ENCODE assay signal across 33 cellular contexts in genomic region chr12:111222520-111222919, GRCh38.
"Had no signal": no experiment of that assay in that cellular context is flagged by ENCODE, and none has a peak within 500 bp of the region (broad histone marks: within the 10 kb centered on the region; RNA-seq: fewer than 3 reads in every experiment).

No MANE protein-coding gene starts in this region.

- H3K9me3 ChIP-seq: ascending aorta, SJCRH30 had no signal

- H3K4me1 ChIP-seq: ascending aorta, SJCRH30 had no signal

- H3K4me1 Mint-ChIP-seq: central memory CD8-positive, alpha-beta T cell; IgD-negative memory B cell had no signal

- H3K4me3 ChIP-seq: ascending aorta, cardiac muscle cell, SJCRH30, SK-N-MC had no signal

- H3K4me3 Mint-ChIP-seq: activated CD4-positive, alpha-beta T cell treated with anti-CD3 and anti-CD28 coated beads for 36 hours; activated CD4-positive, alpha-beta T cell treated with anti-CD3 and anti-CD28 coated beads, Interleukin-2, amount 10 ng/mL, durations not matched to agents 7 days and 5 days; activated CD8-positive, alpha-beta memory T cell treated with anti-CD3 and anti-CD28 coated beads, Interleukin-2, amount 10 ng/mL, durations not matched to agents 7 days and 5 days; activated naive CD4-positive, alpha-beta T cell treated with anti-CD3 and anti-CD28 coated beads, Interleukin-2, amount 10 ng/mL, durations not matched to agents 7 days and 5 days; activated naive CD8-positive, alpha-beta T cell; central memory CD8-positive, alpha-beta T cell; IgD-negative memory B cell; T-helper 1 cell treated with Interleukin-12 subunit alpha and Interleukin-12 subunit beta and Interleukin-4 antibody, amounts not matched to agents 30 μg/mL and 1 μg/mL, for 36 hours; T-helper 2 cell treated with Interferon-gamma antibody and Interleukin-4, amounts not matched to agents 5 μg/mL and 100 μg/mL, for 36 hours; WTC11 had no signal

- H3K36me3 Mint-ChIP-seq: activated CD8-positive, alpha-beta memory T cell treated with anti-CD3 and anti-CD28 coated beads, Interleukin-2, amount 10 ng/mL, durations not matched to agents 7 days and 5 days; activated naive CD4-positive, alpha-beta T cell treated with anti-CD3 and anti-CD28 coated beads, Interleukin-2, amount 10 ng/mL, durations not matched to agents 7 days and 5 days; activated naive CD8-positive, alpha-beta T cell; IgD-negative memory B cell; WTC11 had no signal

- H3K27ac ChIP-seq: ascending aorta, cardiac muscle cell, SJCRH30, SK-N-MC had no signal

- H3K27me3 Mint-ChIP-seq: activated CD4-positive, alpha-beta T cell treated with anti-CD3 and anti-CD28 coated beads, Interleukin-2, amount 10 ng/mL, durations not matched to agents 7 days and 5 days; activated CD8-positive, alpha-beta memory T cell treated with anti-CD3 and anti-CD28 coated beads, Interleukin-2, amount 10 ng/mL, durations not matched to agents 7 days and 5 days; activated naive CD8-positive, alpha-beta T cell had no signal

- H3K9me3 Mint-ChIP-seq: activated CD4-positive, alpha-beta T cell treated with anti-CD3 and anti-CD28 coated beads, Interleukin-2, amount 10 ng/mL, durations not matched to agents 7 days and 5 days; activated naive CD4-positive, alpha-beta T cell treated with anti-CD3 and anti-CD28 coated beads, Interleukin-2, amount 10 ng/mL, durations not matched to agents 7 days and 5 days; central memory CD8-positive, alpha-beta T cell; IgD-negative memory B cell; T-helper 1 cell treated with Interleukin-12 subunit alpha and Interleukin-12 subunit beta and Interleukin-4 antibody, amounts not matched to agents 30 μg/mL and 1 μg/mL, for 36 hours; T-helper 2 cell treated with Interferon-gamma antibody and Interleukin-4, amounts not matched to agents 5 μg/mL and 100 μg/mL, for 36 hours; WTC11 had no signal

- H3K36me3 ChIP-seq: ascending aorta, cardiac muscle cell, SJCRH30 had no signal

- ATAC-seq: activated CD4-positive, alpha-beta T cell treated with anti-CD3 and anti-CD28 coated beads for 36 hours; activated CD4-positive, CD25-positive, alpha-beta regulatory T cell treated with anti-CD3 and anti-CD28 coated beads, Interleukin-2, amount 50 U/mL, for 24 hours; activated CD8-positive, alpha-beta memory T cell treated with anti-CD3 and anti-CD28 coated beads, Interleukin-2, amount 10 ng/mL, durations not matched to agents 7 days and 5 days; Panc1; WTC11 had no signal

- DNase-seq: activated CD4-positive, alpha-beta T cell treated with anti-CD3 and anti-CD28 coated beads for 36 hours; activated CD4-positive, alpha-beta T cell treated with anti-CD3 and anti-CD28 coated beads, Interleukin-2, amount 10 ng/mL, durations not matched to agents 7 days and 5 days; activated CD4-positive, alpha-beta T cell treated with anti-CD3 and anti-CD28 coated beads, Interleukin-2, amount 50 U/mL, for 48 hours; activated CD8-positive, alpha-beta memory T cell treated with anti-CD3 and anti-CD28 coated beads for 24 hours; activated CD8-positive, alpha-beta memory T cell treated with anti-CD3 and anti-CD28 coated beads, Interleukin-2, amount 10 ng/mL, durations not matched to agents 7 days and 5 days; activated CD8-positive, alpha-beta memory T cell treated with anti-CD3 and anti-CD28 coated beads, Interleukin-2, amount 50 U/mL, for 48 hours; activated naive CD4-positive, alpha-beta T cell treated with anti-CD3 and anti-CD28 coated beads, Interleukin-2, amount 10 ng/mL, durations not matched to agents 7 days and 5 days; amygdala; Karpas-422; KBM-7; MV-4-11; NCI-H1092 treated with DMSO at 0.1 percent for 48 hours; NCI-H146; NCI-H187; NCI-H2029 treated with DMSO at 0.1 percent for 48 hours; NCI-H2107; NCI-H2171; NCI-H510A; NCI-H526; NCI-H82; SHP77; SJCRH30 had no signal

- H3K27me3 ChIP-seq: ascending aorta, cardiac muscle cell, SJCRH30 had no signal

- H3K27ac Mint-ChIP-seq: activated CD4-positive, alpha-beta T cell treated with anti-CD3 and anti-CD28 coated beads for 36 hours; activated CD4-positive, alpha-beta T cell treated with anti-CD3 and anti-CD28 coated beads, Interleukin-2, amount 10 ng/mL, durations not matched to agents 7 days and 5 days; activated CD8-positive, alpha-beta memory T cell treated with anti-CD3 and anti-CD28 coated beads, Interleukin-2, amount 10 ng/mL, durations not matched to agents 7 days and 5 days; activated naive CD4-positive, alpha-beta T cell treated with anti-CD3 and anti-CD28 coated beads, Interleukin-2, amount 10 ng/mL, durations not matched to agents 7 days and 5 days; activated naive CD8-positive, alpha-beta T cell; T-helper 1 cell treated with Interleukin-12 subunit alpha and Interleukin-12 subunit beta and Interleukin-4 antibody, amounts not matched to agents 30 μg/mL and 1 μg/mL, for 36 hours; T-helper 2 cell treated with Interferon-gamma antibody and Interleukin-4, amounts not matched to agents 5 μg/mL and 100 μg/mL, for 36 hours had no signal
